ENCODE assay signal across 15 cellular contexts in genomic region chr11:126833020-126833419, GRCh38.
"Had no signal": no experiment of that assay in that cellular context is flagged by ENCODE, and none has a peak within 500 bp of the region (broad histone marks: within the 10 kb centered on the region; RNA-seq: fewer than 3 reads in every experiment).

No MANE protein-coding gene starts in this region.

- ATAC-seq: activated CD8-positive, alpha-beta T cell treated with anti-CD3 and anti-CD28 coated beads for 36 hours; activated naive CD8-positive, alpha-beta T cell treated with anti-CD3 and anti-CD28 coated beads, Interleukin-2, amount 50 U/mL, for 24 hours; left colon; natural killer cell treated with Interleukin-12 subunit alpha and Interleukin-12 subunit beta and Interleukin-15 and Interleukin-18, amount 100 ng/mL, for 72 hours; sciatic nerve; stimulated activated naive B cell treated with anti-CD40 and anti-IgM and Interleukin-4, amounts not matched to agents 10 μg/mL and 1 μg/mL and 100 μg/mL, for 72 hours had no signal

- DNase-seq: activated CD4-positive, alpha-beta T cell treated with anti-CD3 and anti-CD28 coated beads for 4 hours; activated CD8-positive, alpha-beta memory T cell treated with anti-CD3 and anti-CD28 coated beads, Interleukin-2, amount 50 U/mL, for 4 hours; activated CD8-positive, alpha-beta T cell treated with anti-CD3 and anti-CD28 coated beads for 36 hours; activated naive CD8-positive, alpha-beta T cell treated with anti-CD3 and anti-CD28 coated beads, Interleukin-2, amount 50 U/mL, for 24 hours; esophagus squamous epithelium; foreskin fibroblast; left colon; occipital lobe; spleen; stimulated activated CD4-positive, alpha-beta T cell treated with anti-CD3 and anti-CD28 coated beads, Interleukin-1b, Interleukin-23, amount 100 ng/mL, for 48 hours; stimulated activated naive B cell treated with anti-CD40 and anti-IgM and Interleukin-4, amounts not matched to agents 10 μg/mL and 1 μg/mL and 100 μg/mL, for 72 hours; substantia nigra; transverse colon had no signal
